In the genomic region with DNA sequence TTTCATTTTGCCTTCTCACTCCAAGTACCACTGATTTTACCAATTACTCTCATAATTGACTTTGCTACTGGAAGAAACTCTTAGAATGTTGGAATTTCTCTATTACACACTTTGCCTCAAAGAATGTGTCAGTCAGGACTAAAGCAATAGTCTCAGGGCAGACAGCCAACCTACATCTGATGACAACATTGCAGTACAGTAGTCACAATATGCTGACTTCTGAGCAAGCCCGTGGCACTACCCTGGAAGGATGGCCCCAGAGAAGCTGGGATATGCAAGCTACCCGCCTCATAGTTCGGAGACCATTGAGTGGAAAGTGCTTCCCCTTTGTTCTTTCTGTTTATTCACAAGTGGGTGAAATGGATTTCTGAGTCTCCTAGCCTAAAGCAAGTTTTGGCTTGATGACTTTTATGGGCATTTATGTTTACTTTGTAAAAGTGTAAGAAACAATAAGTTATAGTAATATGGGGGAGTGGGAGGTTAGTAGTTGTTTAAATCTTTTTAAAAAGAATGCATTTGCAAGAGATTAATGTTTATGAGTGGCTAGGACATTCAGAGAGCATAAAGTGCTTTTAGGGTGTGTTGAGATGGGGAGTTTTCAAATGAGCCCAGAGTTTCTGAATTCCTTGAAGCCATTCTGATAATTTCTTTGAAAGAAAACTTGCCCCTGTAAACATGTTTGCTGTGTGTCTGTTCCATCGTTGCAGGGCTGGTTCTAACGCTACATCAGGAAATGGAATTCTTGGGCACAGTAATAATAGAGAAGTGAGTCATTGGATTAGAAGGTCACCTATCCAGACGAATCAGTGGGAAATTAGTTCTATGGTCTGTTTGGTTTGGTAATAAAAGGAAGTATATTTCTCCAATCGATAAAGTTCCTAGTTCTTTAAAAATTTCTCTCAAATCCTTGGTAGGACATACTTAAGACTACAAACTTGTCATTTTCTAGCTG, we compare ENCODE assay signal across 11 cellular contexts.
DNase-seq lines count a peak whose midpoint lies in the region; ATAC-seq and TF ChIP-seq lines count a peak whose summit lies in the region.
"Had no signal": no experiment of that assay in that cellular context is flagged by ENCODE, and none has a peak within 500 bp of the region (broad histone marks: within the 10 kb centered on the region; RNA-seq: fewer than 3 reads in every experiment).

No MANE protein-coding gene starts in this region.

- peaks cover 29% of the 10 kb centered on the region for H3K4me1 Mint-ChIP-seq in nephron

- peak overlapping the region; percentile 76 for H3K4me2 ChIP-seq in DOHH2 (ENCODE audit: low read length)

- H3K9me3 Mint-ChIP-seq in nephron, result peaks cover 19% of the 10 kb centered on the region

- H3K79me2 ChIP-seq in DOHH2 (ENCODE audit: control insufficient read depth, low read length), result no peaks in the 10 kb centered on the region

- H3K27me3 ChIP-seq in DOHH2 (ENCODE audit: control insufficient read depth, low read length) (no peaks in the 10 kb centered on the region), colonic mucosa (no peaks in the 10 kb centered on the region)

- H3K9me3 ChIP-seq in DOHH2 (ENCODE audit: control insufficient read depth, insufficient read depth, low read length) (no peaks in the 10 kb centered on the region), colonic mucosa (no peaks in the 10 kb centered on the region)
- H3K9me3 ChIP-seq: thoracic aorta had no signal

- peaks cover 6% of the 10 kb centered on the region; the same call in 1 of the 2 replicates for H3F3A ChIP-seq in DOHH2 (ENCODE audit: control insufficient read depth, insufficient read depth)

- peak overlapping the region; percentile 2 to 47 (median 12) for H3K27ac Mint-ChIP-seq in nephron
- H3K27ac Mint-ChIP-seq: activated CD8-positive, alpha-beta T cell treated with anti-CD3 and anti-CD28 coated beads, Interleukin-2, amount 10 ng/mL, durations not matched to agents 7 days and 5 days had no signal

- H3K4me3 ChIP-seq in DOHH2 (ENCODE audit: low read length) (no peak overlapping the region), colonic mucosa (no peak overlapping the region)
- H3K4me3 ChIP-seq: thoracic aorta had no signal

- intact Hi-C loops in colonic mucosa (cut with DNase I), result no loop called here

- H3K4me1 ChIP-seq in DOHH2 (ENCODE audit: control insufficient read depth, low read length), result peaks cover 95% of the 10 kb centered on the region
- peaks cover 3% of the 10 kb centered on the region for H3K4me1 ChIP-seq in colonic mucosa

- no peak overlapping the region for H3K27ac ChIP-seq in DOHH2 (ENCODE audit: low read depth, low read length)
- H3K27ac ChIP-seq in colonic mucosa, result no peak overlapping the region
- H3K27ac ChIP-seq: thoracic aorta had no signal

- DNase-seq in NAMALWA (ENCODE audit: low spot score), result peak; percentile 17
- peak; percentile 20 for DNase-seq in colonic mucosa
- no peak for DNase-seq in stimulated activated CD8-positive, alpha-beta memory T cell treated with anti-CD3 and anti-CD28 coated beads, Interleukin-4, amount 100 ng/mL, for 48 hours
- no peak for DNase-seq in NCI-H510A (lab: John Stamatoyannopoulos, UW)
- DNase-seq: activated CD8-positive, alpha-beta T cell treated with anti-CD3 and anti-CD28 coated beads, Interleukin-2, amount 10 ng/mL, durations not matched to agents 7 days and 5 days; NCI-H2029 treated with DMSO at 0.1 percent for 48 hours had no signal

- H3K9me2 ChIP-seq in DOHH2 (replicated peaks; ENCODE audit: control insufficient read depth, low read length), result no peaks in the 10 kb centered on the region

- ATAC-seq in HG03280 (IDR thresholded peaks at IDR 0.05; ENCODE audit: unreplicated experiment) (no peak), HG02610 (IDR thresholded peaks at IDR 0.05; ENCODE audit: unreplicated experiment) (no peak)
- ATAC-seq: activated CD8-positive, alpha-beta T cell treated with anti-CD3 and anti-CD28 coated beads, Interleukin-2, amount 10 ng/mL, durations not matched to agents 7 days and 5 days had no signal

- H3K4me3 Mint-ChIP-seq in nephron, result no peak overlapping the region
- H3K4me3 Mint-ChIP-seq: activated CD8-positive, alpha-beta T cell treated with anti-CD3 and anti-CD28 coated beads, Interleukin-2, amount 10 ng/mL, durations not matched to agents 7 days and 5 days had no signal

- H3K27me3 Mint-ChIP-seq in nephron (ENCODE audit: low read depth), result no peaks in the 10 kb centered on the region

- no peaks in the 10 kb centered on the region for H3K36me3 Mint-ChIP-seq in nephron (ENCODE audit: low read depth)

- no peak for TF ChIP-seq CTCF in DOHH2 (IDR thresholded peaks at IDR 0.05; ENCODE audit: low read depth, low read length, poor library complexity, severe bottlenecking)
- TF ChIP-seq CTCF in colonic mucosa (IDR thresholded peaks at IDR 0.05), result no peak
- no peak for TF ChIP-seq CTCF in nephron (IDR thresholded peaks at IDR 0.05; ENCODE audit: unreplicated experiment in 3 of 3)

- H3K9ac ChIP-seq in colonic mucosa (ENCODE audit: low read depth in 2 of 2, low read length in 2 of 2), result no peak overlapping the region

- H3K36me3 ChIP-seq in DOHH2 (ENCODE audit: control insufficient read depth, low read length), result no peaks in the 10 kb centered on the region
- H3K36me3 ChIP-seq in colonic mucosa, result no peaks in the 10 kb centered on the region
- H3K36me3 ChIP-seq: thoracic aorta had no signal

- H4K20me1 ChIP-seq in DOHH2 (ENCODE audit: control insufficient read depth, insufficient read depth, low read depth, low read length), result no peaks in the 10 kb centered on the region

Comparison
In these comparisons a context has a peak if more than half of its experiments do, and no peak if none do; other contexts are left out.
1. DNase-seq: peak in NAMALWA (single experiment) and colonic mucosa (single experiment); none in stimulated activated CD8-positive, alpha-beta memory T cell treated with anti-CD3 and anti-CD28 coated beads, Interleukin-4, amount 100 ng/mL, for 48 hours (single experiment) and NCI-H510A (single experiment).